Comparison of ENCODE assay signal across 9 cellular contexts in genomic region chr4:152189451-152190179, GRCh38.
DNase-seq lines count a peak whose midpoint lies in the region; ATAC-seq and TF ChIP-seq lines count a peak whose summit lies in the region.
"Had no signal": no experiment of that assay in that cellular context is flagged by ENCODE, and none has a peak within 500 bp of the region (broad histone marks: within the 10 kb centered on the region; RNA-seq: fewer than 3 reads in every experiment).

No MANE protein-coding gene starts in this region.

- no peak for TF ChIP-seq CTCF in suprapubic skin (IDR thresholded peaks at IDR 0.05)
- no peak for TF ChIP-seq CTCF in ovary (IDR thresholded peaks at IDR 0.05)

- ATAC-seq in GM19351 (IDR thresholded peaks at IDR 0.05; ENCODE audit: unreplicated experiment), result peak; percentile 74
- ATAC-seq in HG02973 (IDR thresholded peaks at IDR 0.05; ENCODE audit: unreplicated experiment), result peak; percentile 53

- DNase-seq in DMS53 treated with DMSO at 0.1 percent for 48 hours (lab: John Stamatoyannopoulos, UW; ENCODE audit: unreplicated experiment) (peak; percentile 34), NCI-H69 (lab: John Stamatoyannopoulos, UW) (peak; percentile 60), suprapubic skin (ENCODE audit: low spot score in 2 of 2) (no peak), A172 (ENCODE audit: low spot score) (no peak), ovary (no peak)
- no peak for DNase-seq in NK-92 treated with Interleukin-12 subunit alpha and Interleukin-12 subunit beta, amount 100 ng/mL, for 24 hours (lab: John Stamatoyannopoulos, UW)
- DNase-seq: CD4-positive, CD25-positive, alpha-beta regulatory T cell had no signal

- H3K27ac ChIP-seq in suprapubic skin (no peak overlapping the region), ovary (no peak overlapping the region)

- H3K36me3 ChIP-seq in suprapubic skin (no peaks in the 10 kb centered on the region), ovary (no peaks in the 10 kb centered on the region)

- H3K4me3 ChIP-seq in suprapubic skin (no peak overlapping the region), ovary (no peak overlapping the region)

- H3K9me3 ChIP-seq in suprapubic skin, result no peaks in the 10 kb centered on the region
- no peaks in the 10 kb centered on the region for H3K9me3 ChIP-seq in ovary

- intact Hi-C loops in ovary (cut with DNase I), result no loop called here

- H3K27me3 ChIP-seq in suprapubic skin (no peaks in the 10 kb centered on the region), ovary (no peaks in the 10 kb centered on the region)

- TF ChIP-seq POLR2A in suprapubic skin (IDR thresholded peaks at IDR 0.05) (no peak), ovary (IDR thresholded peaks at IDR 0.05) (no peak)

- 65% methylated on average over 4 of the region's 4 CpGs for WGBS in suprapubic skin
- 64 to 71% (median 68%) methylated on average over 4 of the region's 4 CpGs for WGBS in ovary, 3 donors

- TF ChIP-seq EP300 in suprapubic skin (IDR thresholded peaks at IDR 0.05) (no peak), ovary (IDR thresholded peaks at IDR 0.05) (no peak)

- H3K4me1 ChIP-seq in suprapubic skin (no peaks in the 10 kb centered on the region), ovary (ENCODE audit: insufficient read depth) (no peaks in the 10 kb centered on the region)

Comparison
In these comparisons a context has a peak if more than half of its experiments do, and no peak if none do; other contexts are left out.
1. DNase-seq: peak in DMS53 treated with DMSO at 0.1 percent for 48 hours (single experiment) and NCI-H69 (single experiment); none in suprapubic skin (0 of 2), NK-92 treated with Interleukin-12 subunit alpha and Interleukin-12 subunit beta, amount 100 ng/mL, for 24 hours (single experiment), A172 (single experiment) and ovary (0 of 5).